In the genomic region with DNA sequence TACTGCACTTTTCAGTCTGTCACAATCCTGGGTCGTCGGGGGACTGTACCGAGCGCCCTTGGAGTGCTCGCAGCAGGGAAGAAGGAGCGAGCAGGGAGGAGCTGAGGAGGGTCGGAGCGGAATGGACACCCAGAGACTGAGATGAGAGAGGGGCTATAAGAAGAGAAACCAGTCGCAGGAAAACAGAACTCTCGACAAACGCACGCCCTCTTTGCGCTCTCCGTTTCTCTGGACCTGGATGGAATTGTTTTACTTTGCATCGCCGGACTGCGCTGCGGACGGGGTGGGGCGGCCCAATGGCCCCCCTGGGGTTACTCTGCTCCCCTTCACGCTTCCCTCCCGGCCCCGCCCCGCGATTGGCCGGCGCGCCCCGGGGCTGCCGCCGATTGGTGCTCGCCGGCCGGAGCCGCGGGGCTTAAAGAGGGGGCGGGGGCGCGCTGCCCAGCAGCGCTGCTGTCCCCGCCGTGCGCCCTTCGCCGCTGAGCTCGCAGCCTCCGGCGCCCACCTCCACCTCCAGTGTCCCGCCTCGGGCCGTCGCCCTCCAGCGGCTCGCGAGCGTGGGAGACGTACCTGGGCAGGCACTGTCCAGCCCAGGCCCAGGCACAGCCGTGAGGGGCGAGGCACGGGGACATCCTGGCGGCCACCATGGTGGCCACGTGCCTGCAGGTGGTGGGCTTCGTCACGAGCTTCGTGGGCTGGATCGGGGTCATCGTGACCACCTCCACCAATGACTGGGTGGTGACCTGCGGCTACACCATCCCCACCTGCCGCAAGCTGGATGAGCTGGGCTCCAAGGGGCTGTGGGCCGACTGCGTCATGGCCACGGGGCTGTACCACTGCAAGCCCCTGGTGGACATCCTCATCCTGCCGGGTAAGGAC, we compare ENCODE assay signal across 1 cellular context.
A peak's percentile ranks its signal among the peaks of the same experiment; 100 is the strongest.
TF ChIP-seq lines count a peak whose summit lies in the region.

A gene (plus strand): TSS at position 447 of the 879 bp plus-strand sequence. CDS start 199 bp downstream, at position 646.

TF ChIP-seq in HepG2, 621 proteins besides CTCF, POLR2A, EP300 and RAD21 (continued from another document and continues in another):
- TF ChIP-seq, protein P1, sequence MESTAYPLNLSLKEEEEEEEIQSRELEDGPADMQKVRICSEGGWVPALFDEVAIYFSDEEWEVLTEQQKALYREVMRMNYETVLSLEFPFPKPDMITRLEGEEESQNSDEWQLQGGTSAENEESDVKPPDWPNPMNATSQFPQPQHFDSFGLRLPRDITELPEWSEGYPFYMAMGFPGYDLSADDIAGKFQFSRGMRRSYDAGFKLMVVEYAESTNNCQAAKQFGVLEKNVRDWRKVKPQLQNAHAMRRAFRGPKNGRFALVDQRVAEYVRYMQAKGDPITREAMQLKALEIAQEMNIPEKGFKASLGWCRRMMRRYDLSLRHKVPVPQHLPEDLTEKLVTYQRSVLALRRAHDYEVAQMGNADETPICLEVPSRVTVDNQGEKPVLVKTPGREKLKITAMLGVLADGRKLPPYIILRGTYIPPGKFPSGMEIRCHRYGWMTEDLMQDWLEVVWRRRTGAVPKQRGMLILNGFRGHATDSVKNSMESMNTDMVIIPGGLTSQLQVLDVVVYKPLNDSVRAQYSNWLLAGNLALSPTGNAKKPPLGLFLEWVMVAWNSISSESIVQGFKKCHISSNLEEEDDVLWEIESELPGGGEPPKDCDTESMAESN (CRISPR knock-in tag; conservative IDR thresholded peaks at IDR 0.05), result 0 out of 2 replicates have a peak, but pooled peaks have one; percentile 52
- no peak for TF ChIP-seq FLYWCH1 (CRISPR knock-in tag; IDR thresholded peaks at IDR 0.05)
- no peak for TF ChIP-seq RFX5 (IDR thresholded peaks at IDR 0.05; ENCODE audit: low read depth, low read length)
- no peak for TF ChIP-seq ZMAT3 (CRISPR knock-in tag; conservative IDR thresholded peaks at IDR 0.05)
- TF ChIP-seq, protein P2, sequence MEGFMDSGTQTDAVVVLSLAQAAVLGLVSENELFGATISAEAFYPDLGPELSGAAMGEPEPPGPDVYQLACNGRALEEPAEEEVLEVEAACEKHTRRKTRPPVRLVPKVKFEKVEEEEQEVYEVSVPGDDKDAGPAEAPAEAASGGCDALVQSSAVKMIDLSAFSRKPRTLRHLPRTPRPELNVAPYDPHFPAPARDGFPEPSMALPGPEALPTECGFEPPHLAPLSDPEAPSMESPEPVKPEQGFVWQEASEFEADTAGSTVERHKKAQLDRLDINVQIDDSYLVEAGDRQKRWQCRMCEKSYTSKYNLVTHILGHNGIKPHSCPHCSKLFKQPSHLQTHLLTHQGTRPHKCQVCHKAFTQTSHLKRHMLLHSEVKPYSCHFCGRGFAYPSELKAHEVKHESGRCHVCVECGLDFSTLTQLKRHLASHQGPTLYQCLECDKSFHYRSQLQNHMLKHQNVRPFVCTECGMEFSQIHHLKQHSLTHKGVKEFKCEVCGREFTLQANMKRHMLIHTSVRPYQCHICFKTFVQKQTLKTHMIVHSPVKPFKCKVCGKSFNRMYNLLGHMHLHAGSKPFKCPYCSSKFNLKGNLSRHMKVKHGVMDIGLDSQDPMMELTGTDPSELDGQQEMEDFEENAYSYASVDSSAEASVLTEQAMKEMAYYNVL (CRISPR knock-in tag; IDR thresholded peaks at IDR 0.05; ENCODE audit: borderline replicate concordance), result no peak
- TF ChIP-seq, protein P3, sequence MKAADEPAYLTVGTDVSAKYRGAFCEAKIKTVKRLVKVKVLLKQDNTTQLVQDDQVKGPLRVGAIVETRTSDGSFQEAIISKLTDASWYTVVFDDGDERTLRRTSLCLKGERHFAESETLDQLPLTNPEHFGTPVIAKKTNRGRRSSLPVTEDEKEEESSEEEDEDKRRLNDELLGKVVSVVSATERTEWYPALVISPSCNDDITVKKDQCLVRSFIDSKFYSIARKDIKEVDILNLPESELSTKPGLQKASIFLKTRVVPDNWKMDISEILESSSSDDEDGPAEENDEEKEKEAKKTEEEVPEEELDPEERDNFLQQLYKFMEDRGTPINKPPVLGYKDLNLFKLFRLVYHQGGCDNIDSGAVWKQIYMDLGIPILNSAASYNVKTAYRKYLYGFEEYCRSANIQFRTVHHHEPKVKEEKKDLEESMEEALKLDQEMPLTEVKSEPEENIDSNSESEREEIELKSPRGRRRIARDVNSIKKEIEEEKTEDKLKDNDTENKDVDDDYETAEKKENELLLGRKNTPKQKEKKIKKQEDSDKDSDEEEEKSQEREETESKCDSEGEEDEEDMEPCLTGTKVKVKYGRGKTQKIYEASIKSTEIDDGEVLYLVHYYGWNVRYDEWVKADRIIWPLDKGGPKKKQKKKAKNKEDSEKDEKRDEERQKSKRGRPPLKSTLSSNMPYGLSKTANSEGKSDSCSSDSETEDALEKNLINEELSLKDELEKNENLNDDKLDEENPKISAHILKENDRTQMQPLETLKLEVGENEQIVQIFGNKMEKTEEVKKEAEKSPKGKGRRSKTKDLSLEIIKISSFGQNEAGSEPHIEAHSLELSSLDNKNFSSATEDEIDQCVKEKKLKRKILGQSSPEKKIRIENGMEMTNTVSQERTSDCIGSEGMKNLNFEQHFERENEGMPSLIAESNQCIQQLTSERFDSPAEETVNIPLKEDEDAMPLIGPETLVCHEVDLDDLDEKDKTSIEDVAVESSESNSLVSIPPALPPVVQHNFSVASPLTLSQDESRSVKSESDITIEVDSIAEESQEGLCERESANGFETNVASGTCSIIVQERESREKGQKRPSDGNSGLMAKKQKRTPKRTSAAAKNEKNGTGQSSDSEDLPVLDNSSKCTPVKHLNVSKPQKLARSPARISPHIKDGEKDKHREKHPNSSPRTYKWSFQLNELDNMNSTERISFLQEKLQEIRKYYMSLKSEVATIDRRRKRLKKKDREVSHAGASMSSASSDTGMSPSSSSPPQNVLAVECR (CRISPR knock-in tag; IDR thresholded peaks at IDR 0.05; ENCODE audit: borderline replicate concordance), result peak; percentile 62
- TF ChIP-seq, protein P4, sequence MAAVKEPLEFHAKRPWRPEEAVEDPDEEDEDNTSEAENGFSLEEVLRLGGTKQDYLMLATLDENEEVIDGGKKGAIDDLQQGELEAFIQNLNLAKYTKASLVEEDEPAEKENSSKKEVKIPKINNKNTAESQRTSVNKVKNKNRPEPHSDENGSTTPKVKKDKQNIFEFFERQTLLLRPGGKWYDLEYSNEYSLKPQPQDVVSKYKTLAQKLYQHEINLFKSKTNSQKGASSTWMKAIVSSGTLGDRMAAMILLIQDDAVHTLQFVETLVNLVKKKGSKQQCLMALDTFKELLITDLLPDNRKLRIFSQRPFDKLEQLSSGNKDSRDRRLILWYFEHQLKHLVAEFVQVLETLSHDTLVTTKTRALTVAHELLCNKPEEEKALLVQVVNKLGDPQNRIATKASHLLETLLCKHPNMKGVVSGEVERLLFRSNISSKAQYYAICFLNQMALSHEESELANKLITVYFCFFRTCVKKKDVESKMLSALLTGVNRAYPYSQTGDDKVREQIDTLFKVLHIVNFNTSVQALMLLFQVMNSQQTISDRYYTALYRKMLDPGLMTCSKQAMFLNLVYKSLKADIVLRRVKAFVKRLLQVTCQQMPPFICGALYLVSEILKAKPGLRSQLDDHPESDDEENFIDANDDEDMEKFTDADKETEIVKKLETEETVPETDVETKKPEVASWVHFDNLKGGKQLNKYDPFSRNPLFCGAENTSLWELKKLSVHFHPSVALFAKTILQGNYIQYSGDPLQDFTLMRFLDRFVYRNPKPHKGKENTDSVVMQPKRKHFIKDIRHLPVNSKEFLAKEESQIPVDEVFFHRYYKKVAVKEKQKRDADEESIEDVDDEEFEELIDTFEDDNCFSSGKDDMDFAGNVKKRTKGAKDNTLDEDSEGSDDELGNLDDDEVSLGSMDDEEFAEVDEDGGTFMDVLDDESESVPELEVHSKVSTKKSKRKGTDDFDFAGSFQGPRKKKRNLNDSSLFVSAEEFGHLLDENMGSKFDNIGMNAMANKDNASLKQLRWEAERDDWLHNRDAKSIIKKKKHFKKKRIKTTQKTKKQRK (IDR thresholded peaks at IDR 0.05; ENCODE audit: low read length), result no peak
- TF ChIP-seq NRL (CRISPR knock-in tag; IDR thresholded peaks at IDR 0.05; ENCODE audit: borderline replicate concordance), result no peak
- TF ChIP-seq ZFP62 (CRISPR knock-in tag; IDR thresholded peaks at IDR 0.05), result no peak
- TF ChIP-seq, protein P5, sequence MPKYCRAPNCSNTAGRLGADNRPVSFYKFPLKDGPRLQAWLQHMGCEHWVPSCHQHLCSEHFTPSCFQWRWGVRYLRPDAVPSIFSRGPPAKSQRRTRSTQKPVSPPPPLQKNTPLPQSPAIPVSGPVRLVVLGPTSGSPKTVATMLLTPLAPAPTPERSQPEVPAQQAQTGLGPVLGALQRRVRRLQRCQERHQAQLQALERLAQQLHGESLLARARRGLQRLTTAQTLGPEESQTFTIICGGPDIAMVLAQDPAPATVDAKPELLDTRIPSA (CRISPR knock-in tag; IDR thresholded peaks at IDR 0.05; ENCODE audit: borderline replicate concordance), result no peak
- TF ChIP-seq ZNF484 (CRISPR knock-in tag; IDR thresholded peaks at IDR 0.05; ENCODE audit: borderline replicate concordance, low read depth), result no peak
- TF ChIP-seq KLF12 (CRISPR knock-in tag; IDR thresholded peaks at IDR 0.05; ENCODE audit: borderline replicate concordance), result 0 out of 2 replicates have a peak, but pooled peaks have one; percentile 43
- no peak for TF ChIP-seq CREB1 (IDR thresholded peaks at IDR 0.05)
- TF ChIP-seq CREB1 (CRISPR knock-in tag; IDR thresholded peaks at IDR 0.05), result no peak
- TF ChIP-seq, protein P6, sequence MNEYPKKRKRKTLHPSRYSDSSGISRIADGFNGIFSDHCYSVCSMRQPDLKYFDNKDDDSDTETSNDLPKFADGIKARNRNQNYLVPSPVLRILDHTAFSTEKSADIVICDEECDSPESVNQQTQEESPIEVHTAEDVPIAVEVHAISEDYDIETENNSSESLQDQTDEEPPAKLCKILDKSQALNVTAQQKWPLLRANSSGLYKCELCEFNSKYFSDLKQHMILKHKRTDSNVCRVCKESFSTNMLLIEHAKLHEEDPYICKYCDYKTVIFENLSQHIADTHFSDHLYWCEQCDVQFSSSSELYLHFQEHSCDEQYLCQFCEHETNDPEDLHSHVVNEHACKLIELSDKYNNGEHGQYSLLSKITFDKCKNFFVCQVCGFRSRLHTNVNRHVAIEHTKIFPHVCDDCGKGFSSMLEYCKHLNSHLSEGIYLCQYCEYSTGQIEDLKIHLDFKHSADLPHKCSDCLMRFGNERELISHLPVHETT (CRISPR knock-in tag; conservative IDR thresholded peaks at IDR 0.05), result no peak
- TF ChIP-seq HOXD1 (CRISPR knock-in tag; IDR thresholded peaks at IDR 0.05), result no peak
- peak; percentile 59; the same call in 1 of the 2 replicates for TF ChIP-seq NFYB (CRISPR knock-in tag; IDR thresholded peaks at IDR 0.05)
- TF ChIP-seq, protein P7, sequence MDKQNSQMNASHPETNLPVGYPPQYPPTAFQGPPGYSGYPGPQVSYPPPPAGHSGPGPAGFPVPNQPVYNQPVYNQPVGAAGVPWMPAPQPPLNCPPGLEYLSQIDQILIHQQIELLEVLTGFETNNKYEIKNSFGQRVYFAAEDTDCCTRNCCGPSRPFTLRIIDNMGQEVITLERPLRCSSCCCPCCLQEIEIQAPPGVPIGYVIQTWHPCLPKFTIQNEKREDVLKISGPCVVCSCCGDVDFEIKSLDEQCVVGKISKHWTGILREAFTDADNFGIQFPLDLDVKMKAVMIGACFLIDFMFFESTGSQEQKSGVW (CRISPR knock-in tag; IDR thresholded peaks at IDR 0.05; ENCODE audit: borderline replicate concordance), result no peak
- TF ChIP-seq NR2C2 (CRISPR knock-in tag; IDR thresholded peaks at IDR 0.05; ENCODE audit: borderline replicate concordance), result no peak
- peak; percentile 50 for TF ChIP-seq CBX1 (IDR thresholded peaks at IDR 0.05; ENCODE audit: low read depth)
- TF ChIP-seq SRSF9 (IDR thresholded peaks at IDR 0.05; ENCODE audit: borderline replicate concordance, insufficient read depth, low read depth, low read length, poor library complexity, severe bottlenecking), result no peak
- no peak for TF ChIP-seq JDP2 (CRISPR knock-in tag; IDR thresholded peaks at IDR 0.05; ENCODE audit: borderline replicate concordance)
- peak; percentile 48 for TF ChIP-seq NFYC (CRISPR knock-in tag; IDR thresholded peaks at IDR 0.05)
- TF ChIP-seq, protein P8, sequence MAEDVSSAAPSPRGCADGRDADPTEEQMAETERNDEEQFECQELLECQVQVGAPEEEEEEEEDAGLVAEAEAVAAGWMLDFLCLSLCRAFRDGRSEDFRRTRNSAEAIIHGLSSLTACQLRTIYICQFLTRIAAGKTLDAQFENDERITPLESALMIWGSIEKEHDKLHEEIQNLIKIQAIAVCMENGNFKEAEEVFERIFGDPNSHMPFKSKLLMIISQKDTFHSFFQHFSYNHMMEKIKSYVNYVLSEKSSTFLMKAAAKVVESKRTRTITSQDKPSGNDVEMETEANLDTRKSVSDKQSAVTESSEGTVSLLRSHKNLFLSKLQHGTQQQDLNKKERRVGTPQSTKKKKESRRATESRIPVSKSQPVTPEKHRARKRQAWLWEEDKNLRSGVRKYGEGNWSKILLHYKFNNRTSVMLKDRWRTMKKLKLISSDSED (CRISPR knock-in tag; IDR thresholded peaks at IDR 0.05), result 0 out of 2 replicates have a peak, but pooled peaks have one; percentile 38
- no peak for TF ChIP-seq CREM (IDR thresholded peaks at IDR 0.05)
- no peak for TF ChIP-seq CREM (CRISPR knock-in tag; IDR thresholded peaks at IDR 0.05)
- TF ChIP-seq ZNF430 (CRISPR knock-in tag; IDR thresholded peaks at IDR 0.05), result no peak
- TF ChIP-seq ZNF17 (CRISPR knock-in tag; IDR thresholded peaks at IDR 0.05), result no peak
- no peak for TF ChIP-seq ZBTB3 (CRISPR knock-in tag; IDR thresholded peaks at IDR 0.05; ENCODE audit: borderline replicate concordance, low read depth)
- peak; percentile 59; the same call in 1 of the 2 replicates for TF ChIP-seq ATF7-NPFF (CRISPR knock-in tag; IDR thresholded peaks at IDR 0.05; ENCODE audit: low read depth)
- TF ChIP-seq REPIN1 (CRISPR knock-in tag; IDR thresholded peaks at IDR 0.05; ENCODE audit: borderline replicate concordance, low read depth), result no peak
- no peak for TF ChIP-seq NFIC (IDR thresholded peaks at IDR 0.05; ENCODE audit: low read length)
- TF ChIP-seq TP53 (CRISPR knock-in tag; conservative IDR thresholded peaks at IDR 0.05), result no peak
- no peak for TF ChIP-seq ZNF160 (CRISPR knock-in tag; IDR thresholded peaks at IDR 0.05)
- TF ChIP-seq, protein P9, sequence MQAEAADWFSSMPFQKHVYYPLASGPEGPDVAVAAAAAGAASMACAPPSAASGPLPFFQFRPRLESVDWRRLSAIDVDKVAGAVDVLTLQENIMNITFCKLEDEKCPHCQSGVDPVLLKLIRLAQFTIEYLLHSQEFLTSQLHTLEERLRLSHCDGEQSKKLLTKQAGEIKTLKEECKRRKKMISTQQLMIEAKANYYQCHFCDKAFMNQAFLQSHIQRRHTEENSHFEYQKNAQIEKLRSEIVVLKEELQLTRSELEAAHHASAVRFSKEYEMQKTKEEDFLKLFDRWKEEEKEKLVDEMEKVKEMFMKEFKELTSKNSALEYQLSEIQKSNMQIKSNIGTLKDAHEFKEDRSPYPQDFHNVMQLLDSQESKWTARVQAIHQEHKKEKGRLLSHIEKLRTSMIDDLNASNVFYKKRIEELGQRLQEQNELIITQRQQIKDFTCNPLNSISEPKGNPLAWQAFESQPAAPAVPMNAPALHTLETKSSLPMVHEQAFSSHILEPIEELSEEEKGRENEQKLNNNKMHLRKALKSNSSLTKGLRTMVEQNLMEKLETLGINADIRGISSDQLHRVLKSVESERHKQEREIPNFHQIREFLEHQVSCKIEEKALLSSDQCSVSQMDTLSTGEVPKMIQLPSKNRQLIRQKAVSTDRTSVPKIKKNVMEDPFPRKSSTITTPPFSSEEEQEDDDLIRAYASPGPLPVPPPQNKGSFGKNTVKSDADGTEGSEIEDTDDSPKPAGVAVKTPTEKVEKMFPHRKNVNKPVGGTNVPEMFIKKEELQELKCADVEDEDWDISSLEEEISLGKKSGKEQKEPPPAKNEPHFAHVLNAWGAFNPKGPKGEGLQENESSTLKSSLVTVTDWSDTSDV (CRISPR knock-in tag; IDR thresholded peaks at IDR 0.05), result no peak
- TF ChIP-seq ZNF567 (CRISPR knock-in tag; IDR thresholded peaks at IDR 0.05; ENCODE audit: borderline replicate concordance), result no peak
- peak; percentile 23 for TF ChIP-seq HOXA3 (CRISPR knock-in tag; IDR thresholded peaks at IDR 0.05)
- TF ChIP-seq ZNF547 (CRISPR knock-in tag; IDR thresholded peaks at IDR 0.05), result no peak
- no peak for TF ChIP-seq ZFP36 (IDR thresholded peaks at IDR 0.05; ENCODE audit: borderline replicate concordance, low read depth, low read length, partially characterized antibody)
- peak; percentile 22; the same call in 1 of the 2 replicates for TF ChIP-seq ARNT2 (CRISPR knock-in tag; IDR thresholded peaks at IDR 0.05; ENCODE audit: low read depth)
